Comparison of ENCODE assay signal across 18 cellular contexts in genomic region chr9:78221425-78221824, GRCh38.
"Had no signal": no experiment of that assay in that cellular context is flagged by ENCODE, and none has a peak within 500 bp of the region (broad histone marks: within the 10 kb centered on the region; RNA-seq: fewer than 3 reads in every experiment).

No MANE protein-coding gene starts in this region.

- DNase-seq: dorsolateral prefrontal cortex; effector CD8-positive, alpha-beta T cell; foreskin melanocyte; head of caudate nucleus; left colon; mucosa of descending colon; naive thymus-derived CD8-positive, alpha-beta T cell; sigmoid colon; small intestine; stimulated activated CD4-positive, alpha-beta T cell treated with anti-CD3 and anti-CD28 coated beads, Interleukin-2, amount 100 ng/mL, for 48 hours; stimulated activated naive CD8-positive, alpha-beta T cell treated with anti-CD3 and anti-CD28 coated beads, Interleukin-15, Interleukin-2, amounts not matched to agents 100 U/mL and 50 U/mL, for 24 hours; thyroid gland had no signal

- H3K27ac Mint-ChIP-seq: type B pancreatic cell had no signal

- H3K36me3 ChIP-seq: neutrophil, sigmoid colon, suprapubic skin, thyroid gland had no signal

- H3K4me2 ChIP-seq: hepatocyte had no signal

- H3K27me3 Mint-ChIP-seq: type B pancreatic cell had no signal

- H3K4me1 ChIP-seq: sigmoid colon, suprapubic skin, thyroid gland had no signal

- ATAC-seq: left colon; mucosa of descending colon; naive thymus-derived CD8-positive, alpha-beta T cell; stimulated activated naive CD8-positive, alpha-beta T cell treated with anti-CD3 and anti-CD28 coated beads, Interleukin-15, Interleukin-2, amounts not matched to agents 100 U/mL and 50 U/mL, for 24 hours had no signal

- H3K36me3 Mint-ChIP-seq: naive thymus-derived CD8-positive, alpha-beta T cell; type B pancreatic cell had no signal

- H3K4me3 Mint-ChIP-seq: naive thymus-derived CD8-positive, alpha-beta T cell; type B pancreatic cell had no signal

- H3K27me3 ChIP-seq: dorsolateral prefrontal cortex, hepatocyte, neutrophil, sigmoid colon, suprapubic skin, thyroid gland had no signal

- FAIRE-seq: small intestine, urothelium cell line had no signal

- H3K9me3 Mint-ChIP-seq: naive thymus-derived CD8-positive, alpha-beta T cell; type B pancreatic cell had no signal

- H3K9me3 ChIP-seq: mucosa of descending colon, neutrophil, sigmoid colon, suprapubic skin, thyroid gland had no signal

- H2AFZ ChIP-seq: hepatocyte had no signal

- H3K4me3 ChIP-seq: coronary artery, dorsolateral prefrontal cortex, hepatocyte, mucosa of descending colon, sigmoid colon, suprapubic skin, thyroid gland had no signal

- H3K27ac ChIP-seq: coronary artery, dorsolateral prefrontal cortex, hepatocyte, neutrophil, sigmoid colon, suprapubic skin, thyroid gland had no signal

- H3K79me2 ChIP-seq: hepatocyte had no signal
